Comparison of ENCODE assay signal across 11 cellular contexts in genomic region chrX:72937906-72938305, GRCh38. TPM values are rescaled to one million over a fixed set of nuclear protein-coding genes. Genes with fewer than 3 reads are reported as not detected.
"Had no signal": no experiment of that assay in that cellular context is flagged by ENCODE, and none has a peak within 500 bp of the region (broad histone marks: within the 10 kb centered on the region; RNA-seq: fewer than 3 reads in every experiment).

TSS of gene FAM236A (plus strand) at chrX:72938206. CDS start at chrX:72938263, 57 bp downstream.

RNA-seq across cellular contexts. Expression of gene FAM236A, which starts in this region (rescaled TPM):
- total RNA-seq: OCI-LY7, PC-3, PC-9, Peyer's patch, Right ventricle myocardium inferior, Right ventricle myocardium superior, RPMI7951, SJCRH30, SJSA1, SK-MEL-5 had no signal
- polyA plus RNA-seq: SK-N-SH had no signal
